Comparison of ENCODE assay signal across 1 cellular context in genomic region chr4:105146286-105147219, GRCh38.
TF ChIP-seq lines count a peak whose summit lies in the region.

TET2 (plus strand) TSS chr4:105146876; CDS start chr4:105233943, 87,067 bp downstream.

TF ChIP-seq in SK-N-SH, 30 proteins besides CTCF, POLR2A, EP300 and RAD21 (continued from another document):
- TF ChIP-seq, protein P1, sequence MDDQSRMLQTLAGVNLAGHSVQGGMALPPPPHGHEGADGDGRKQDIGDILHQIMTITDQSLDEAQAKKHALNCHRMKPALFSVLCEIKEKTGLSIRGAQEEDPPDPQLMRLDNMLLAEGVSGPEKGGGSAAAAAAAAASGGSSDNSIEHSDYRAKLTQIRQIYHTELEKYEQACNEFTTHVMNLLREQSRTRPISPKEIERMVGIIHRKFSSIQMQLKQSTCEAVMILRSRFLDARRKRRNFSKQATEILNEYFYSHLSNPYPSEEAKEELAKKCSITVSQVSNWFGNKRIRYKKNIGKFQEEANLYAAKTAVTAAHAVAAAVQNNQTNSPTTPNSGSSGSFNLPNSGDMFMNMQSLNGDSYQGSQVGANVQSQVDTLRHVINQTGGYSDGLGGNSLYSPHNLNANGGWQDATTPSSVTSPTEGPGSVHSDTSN (IDR thresholded peaks at IDR 0.05), result peak; percentile 53
- TF ChIP-seq YY1 (IDR thresholded peaks at IDR 0.05; ENCODE audit: low read depth), result peak; percentile 92
- TF ChIP-seq GABPA (IDR thresholded peaks at IDR 0.05; ENCODE audit: low read depth), result no peak
